In the genomic region with DNA sequence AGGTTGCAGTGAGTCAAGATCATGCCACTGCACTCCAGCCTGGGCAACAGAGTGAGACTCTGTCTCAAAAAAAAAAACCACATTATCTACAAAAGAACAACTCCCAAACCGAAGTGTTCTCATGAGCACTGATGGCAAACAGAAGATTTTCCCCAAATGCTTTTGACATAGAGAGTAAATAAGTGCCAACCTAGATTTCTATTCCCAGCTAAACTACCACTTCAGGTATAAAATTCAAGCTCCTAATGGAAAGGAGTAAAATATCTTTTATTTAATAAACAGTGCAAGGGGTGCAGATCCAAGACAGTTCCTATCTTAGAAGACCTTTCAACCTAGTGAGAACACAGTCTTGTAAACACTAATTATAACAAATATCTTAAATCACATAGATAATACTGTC, we compare ENCODE assay signal across 34 cellular contexts.
"Had no signal": no experiment of that assay in that cellular context is flagged by ENCODE, and none has a peak within 500 bp of the region (broad histone marks: within the 10 kb centered on the region; RNA-seq: fewer than 3 reads in every experiment).

No MANE protein-coding gene starts in this region.

- H3K4me3 ChIP-seq: adrenal gland, body of pancreas, breast epithelium had no signal

- ATAC-seq: activated CD8-positive, alpha-beta T cell treated with anti-CD3 and anti-CD28 coated beads for 36 hours; activated naive CD4-positive, alpha-beta T cell treated with anti-CD3 and anti-CD28 coated beads, Interleukin-2, amount 50 U/mL, for 72 hours; activated T-cell treated with anti-CD3 and anti-CD28 coated beads, Interleukin-2, amount 50 U/mL, for 4 hours; activated T-cell treated with anti-CD3 and anti-CD28 coated beads, Interleukin-2, amount 50 U/mL, for 72 hours; activated T-helper 17 cell treated with anti-CD3 and anti-CD28 coated beads, Interleukin-2, amount 50 U/mL, for 72 hours; body of pancreas had no signal

- H3K36me3 ChIP-seq: adrenal gland, brain microvascular endothelial cell, breast epithelium had no signal

- H3K9me3 ChIP-seq: adrenal gland, body of pancreas had no signal

- H3K4me1 ChIP-seq: adrenal gland, body of pancreas, breast epithelium had no signal

- H3K27ac ChIP-seq: adrenal gland, body of pancreas, brain microvascular endothelial cell, breast epithelium, VCaP had no signal

- DNase-seq: activated B cell treated with CpG ODN at 0.5 μM for 24 hours; activated CD4-positive, alpha-beta memory T cell treated with anti-CD3 and anti-CD28 coated beads for 36 hours; activated CD4-positive, alpha-beta T cell treated with anti-CD3 and anti-CD28 coated beads for 4 hours; activated CD4-positive, alpha-beta T cell treated with anti-CD3 and anti-CD28 coated beads, Interleukin-2, amount 10 ng/mL, durations not matched to agents 24 days and 14 days; activated CD4-positive, alpha-beta T cell treated with anti-CD3 and anti-CD28 coated beads, Interleukin-2, amount 50 U/mL, for 1 hour; activated CD4-positive, alpha-beta T cell treated with anti-CD3 and anti-CD28 coated beads, Interleukin-2, amount 50 U/mL, for 4 hours; activated CD4-positive, CD25-positive, alpha-beta regulatory T cell treated with anti-CD3 and anti-CD28 coated beads, Interleukin-2, amount 50 U/mL, for 72 hours; activated CD8-positive, alpha-beta memory T cell treated with anti-CD3 and anti-CD28 coated beads, Interleukin-2, amount 50 U/mL, for 4 hours; activated CD8-positive, alpha-beta T cell treated with anti-CD3 and anti-CD28 coated beads for 36 hours; activated effector memory CD4-positive, alpha-beta T cell treated with anti-CD3 and anti-CD28 coated beads, Interleukin-2, amount 50 U/mL, for 16 hours; activated gamma-delta T cell treated with Interleukin-2 at 50 U/mL for 16 hours; activated naive CD4-positive, alpha-beta T cell; activated naive CD4-positive, alpha-beta T cell treated with anti-CD3 and anti-CD28 coated beads for 36 hours; activated naive CD4-positive, alpha-beta T cell treated with anti-CD3 and anti-CD28 coated beads, Interleukin-2, amount 50 U/mL, for 16 hours; activated naive CD8-positive, alpha-beta T cell treated with anti-CD3 and anti-CD28 coated beads for 36 hours; activated T-cell treated with anti-CD3 and anti-CD28 coated beads for 4 hours; activated T-cell treated with anti-CD3 and anti-CD28 coated beads, Interleukin-2, amount 50 U/mL, for 1 hour; activated T-cell treated with anti-CD3 and anti-CD28 coated beads, Interleukin-2, amount 50 U/mL, for 4 hours; activated T-cell treated with anti-CD3 and anti-CD28 coated beads, Interleukin-2, amount 50 U/mL, for 72 hours; adrenal gland; amniotic stem cell; aorta; body of pancreas; brain microvascular endothelial cell; central memory CD4-positive, alpha-beta T cell; cerebellar nuclear complex; T-helper 2 cell; T-helper 9 cell had no signal

- H3K27me3 ChIP-seq: adrenal gland, body of pancreas, brain microvascular endothelial cell, breast epithelium had no signal

- FAIRE-seq: astrocyte, TTC549 had no signal
